7 cellular contexts compared by ENCODE assay signal in the genomic region with DNA sequence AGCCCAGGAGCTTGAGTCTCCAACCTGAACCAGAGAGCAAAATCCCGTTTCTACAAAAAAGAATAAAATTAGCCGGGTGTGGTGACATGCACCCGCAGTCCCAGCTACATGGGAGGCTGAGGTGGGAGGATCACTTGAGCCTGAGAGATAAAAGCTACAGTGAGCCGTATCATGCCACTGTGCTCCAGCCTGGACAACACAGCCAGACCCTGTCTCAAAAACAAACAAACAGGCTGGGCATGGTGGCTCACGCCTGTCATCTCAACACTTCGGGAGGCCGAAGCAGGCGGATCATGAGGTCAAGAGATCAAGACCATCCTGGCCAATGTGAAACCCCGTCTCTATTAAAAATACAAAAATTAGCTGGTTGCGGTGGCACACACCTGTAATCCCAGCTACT. TPM values are rescaled to one million over a fixed set of nuclear protein-coding genes. Genes with fewer than 3 reads are reported as not detected.
"Had no signal": no experiment of that assay in that cellular context is flagged by ENCODE, and none has a peak within 500 bp of the region (broad histone marks: within the 10 kb centered on the region; RNA-seq: fewer than 3 reads in every experiment).

No MANE protein-coding gene starts in this region.

- H3K27ac Mint-ChIP-seq: GM23338, H9 had no signal

- H3K4me3 ChIP-seq: GM23338 had no signal

- H3K4me2 ChIP-seq: GM23338 had no signal

- H3K36me3 Mint-ChIP-seq: IgD-negative memory B cell had no signal

- ATAC-seq: GM23338 had no signal

- DNase-seq: H9 had no signal

- FAIRE-seq: H1, H54 had no signal

- H2AFZ ChIP-seq: GM23338 had no signal

- H3K9me3 Mint-ChIP-seq: GM23338, H9, IgD-negative memory B cell had no signal

- H3K4me3 Mint-ChIP-seq: GM23338, H9, IgD-negative memory B cell had no signal

- H3K27me3 Mint-ChIP-seq: IgD-negative memory B cell had no signal

- H3K27ac ChIP-seq: HL-60 had no signal

RNA-seq across cellular contexts. Expression of a gene that starts 11.4 kb away (rescaled TPM):
- total RNA-seq: GM23338, H1, H9, HT1080 had no signal
- polyA plus RNA-seq: GM23338, H1 had no signal

RNA-seq across cellular contexts. Expression of a gene that starts 56.1 kb away (rescaled TPM):
- total RNA-seq: GM23338, HT1080 had no signal
